Comparison of ENCODE assay signal across 8 cellular contexts in the genomic region with DNA sequence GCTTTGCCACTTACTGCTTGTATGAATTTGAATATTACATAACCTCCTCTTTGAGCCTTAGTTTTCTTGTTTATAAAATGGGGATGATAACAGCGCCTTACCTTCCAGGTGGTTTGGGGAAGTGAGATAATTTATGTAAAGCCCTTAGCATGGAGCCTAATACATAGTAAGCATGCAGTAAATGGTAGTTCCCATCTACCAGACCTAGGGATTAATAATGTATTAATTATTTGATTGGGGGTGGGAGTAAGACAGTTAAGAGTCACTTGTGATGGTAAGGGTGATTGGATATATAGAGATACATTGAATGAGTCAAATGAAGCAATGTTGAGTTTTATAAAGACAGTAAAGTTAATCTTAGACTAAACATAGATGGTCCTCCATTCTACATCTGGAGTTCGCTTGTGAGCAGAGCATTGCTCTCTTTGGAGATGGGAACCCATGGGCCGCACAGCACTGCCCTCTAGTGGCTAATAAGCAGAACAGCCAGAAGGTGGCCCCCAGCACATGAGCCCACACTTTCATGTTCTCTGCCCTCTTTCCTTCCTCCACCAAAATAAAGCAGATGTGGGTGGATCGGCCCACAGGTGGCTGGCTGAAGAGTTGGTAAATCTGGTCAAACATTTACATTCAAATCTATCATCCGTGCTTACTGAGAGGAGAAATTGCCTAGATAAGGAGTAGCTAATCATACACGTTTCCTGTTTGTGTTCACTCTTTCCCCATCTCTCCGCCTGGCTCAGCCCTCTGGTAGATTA. TPM values are rescaled to one million over a fixed set of nuclear protein-coding genes. Genes with fewer than 3 reads are reported as not detected.
DNase-seq lines count a peak whose midpoint lies in the region; ATAC-seq and TF ChIP-seq lines count a peak whose summit lies in the region.

No MANE protein-coding gene starts in this region.

- peak overlapping the region; percentile 78 for H3K27ac Mint-ChIP-seq in HFFc6

- no peak for ATAC-seq in GM19455 (IDR thresholded peaks at IDR 0.05; ENCODE audit: unreplicated experiment)

- peaks cover 54% of the 10 kb centered on the region for H3K4me1 Mint-ChIP-seq in HFFc6 (ENCODE audit: low read depth)

- H3K4me1 ChIP-seq in iPS DF 6.9 (ENCODE audit: control insufficient read depth, insufficient read depth, low read length) = no peaks in the 10 kb centered on the region; the same call in 1 of the 2 replicates

- peak overlapping the region; percentile 44; the same call in 1 of the 2 replicates for H3K4me3 Mint-ChIP-seq in HFFc6

- in situ Hi-C loops in astrocyte of the cerebellum (cut with HindIII; ENCODE audit: low sequenced_read_pairs) = no loop called here

- H3K27me3 Mint-ChIP-seq in HFFc6 (ENCODE audit: insufficient read depth) = no peaks in the 10 kb centered on the region; the same call in 1 of the 2 replicates

- H3K27me3 ChIP-seq in iPS DF 6.9 (ENCODE audit: control insufficient read depth, insufficient read depth, low read length) = no peaks in the 10 kb centered on the region

- no peaks in the 10 kb centered on the region for H3K9me3 ChIP-seq in iPS DF 6.9 (ENCODE audit: control insufficient read depth, insufficient read depth, low read length)

- DNase-seq in GM03348 (ENCODE audit: low spot score) = peak; percentile 91
- DNase-seq in HFFc6 = peak; percentile 52
- peak; percentile 50 for DNase-seq in NCI-H146 treated with DMSO at 0.1 percent for 48 hours (lab: John Stamatoyannopoulos, UW; ENCODE audit: unreplicated experiment)
- peak; percentile 45 for DNase-seq in T-helper 9 cell
- DNase-seq in astrocyte of the cerebellum (ENCODE audit: low read depth) = peak; percentile 29
- DNase-seq in iPS DF 6.9 (ENCODE audit: low read depth, low spot score) = peak; percentile 27
- peak; percentile 72 for DNase-seq in stimulated activated CD4-positive, alpha-beta T cell treated with anti-CD3 and anti-CD28 coated beads, Interleukin-15, amount 100 ng/mL, for 24 hours

- TF ChIP-seq CTCF in HFFc6 (IDR thresholded peaks at IDR 0.05) (peak; percentile 99), astrocyte of the cerebellum (IDR thresholded peaks at IDR 0.05; ENCODE audit: low read depth, low read length, missing control alignments) (peak; percentile 96)

- peaks cover 24% of the 10 kb centered on the region for H3K36me3 Mint-ChIP-seq in HFFc6 (ENCODE audit: low read depth)

- peaks cover 4% of the 10 kb centered on the region for H3K36me3 ChIP-seq in iPS DF 6.9 (ENCODE audit: control insufficient read depth, insufficient read depth, low read length)

- no CpG with 5 or more reads among the region's 7 CpGs for WGBS in iPS DF 6.9 (ENCODE audit: insufficient coverage, insufficient read length)

- no peak overlapping the region for H3K27ac ChIP-seq in iPS DF 6.9 (ENCODE audit: low read length)

- H3K9me3 Mint-ChIP-seq in HFFc6 = no peaks in the 10 kb centered on the region

- H3K4me3 ChIP-seq in astrocyte of the cerebellum (ENCODE audit: low read depth, low read length) (no peak overlapping the region), iPS DF 6.9 (ENCODE audit: low read length) (no peak overlapping the region)

RNA-seq across cellular contexts. Expression of gene TAMALIN, which starts 26.5 kb away (rescaled TPM):
- total RNA-seq in HFFc6 (2021; fragmentation: NEBNext Ultra II Directional; extraction: Animal tissue kit (Norgen Biotek cat#: 25700)) = under 1 TPM; 0.24 to 1.00 (median 0.69) TPM

RNA-seq across cellular contexts. Expression of gene ACVR1B, which starts 28.7 kb away (rescaled TPM):
- total RNA-seq in HFFc6 (2021; fragmentation: NEBNext Ultra II Directional; extraction: Animal tissue kit (Norgen Biotek cat#: 25700)) = 10 to 100 TPM; 13.1 to 15.2 (median 14.0) TPM

Comparison
In these comparisons a context has a peak if more than half of its experiments do, and no peak if none do; other contexts are left out.
1. DNase-seq: peak in every context shown above with its lines; median percentile 91 in GM03348; 72 in stimulated activated CD4-positive, alpha-beta T cell treated with anti-CD3 and anti-CD28 coated beads, Interleukin-15, amount 100 ng/mL, for 24 hours; 52 in HFFc6; 50 in NCI-H146 treated with DMSO at 0.1 percent for 48 hours; 45 in T-helper 9 cell; 29 in astrocyte of the cerebellum; 27 in iPS DF 6.9.